In the genomic region with DNA sequence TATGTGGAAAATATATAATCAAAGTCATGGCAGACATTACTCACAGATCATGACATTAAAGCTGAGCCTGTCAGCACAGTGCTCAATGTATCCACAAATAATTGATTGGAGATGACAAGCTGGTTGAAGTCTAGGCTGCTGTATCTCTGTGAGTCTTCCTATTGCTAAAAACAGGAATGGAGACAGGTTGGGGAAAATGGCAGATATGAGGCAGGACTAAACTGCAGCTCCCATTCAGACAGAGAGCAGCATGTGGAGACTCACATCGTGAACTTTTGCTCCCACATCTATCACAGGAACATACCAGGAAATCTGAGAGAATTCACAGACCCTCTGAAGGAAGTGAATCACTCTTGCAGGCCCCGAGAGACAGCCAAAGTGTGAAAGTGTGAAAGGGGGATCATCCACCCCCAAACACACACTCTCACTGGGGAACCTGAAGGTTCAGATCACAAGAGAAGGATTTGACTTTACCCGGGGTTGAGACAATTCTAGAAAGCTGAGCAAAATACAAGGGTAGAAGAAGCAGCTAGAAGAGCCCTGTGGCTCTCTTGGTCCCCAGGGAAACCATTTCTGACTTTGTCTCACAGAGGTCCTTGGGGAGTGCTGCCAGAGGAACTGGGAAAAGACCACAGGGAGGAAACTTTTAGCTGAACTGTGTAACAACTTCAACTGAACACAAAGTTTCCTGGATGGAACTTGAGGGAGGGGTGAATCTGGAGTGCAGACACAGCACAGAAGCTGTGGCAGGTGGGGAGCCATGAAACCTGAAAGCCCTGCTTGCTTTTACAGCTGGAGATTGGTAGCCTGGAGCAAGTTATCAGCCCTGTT, we compare ENCODE assay signal across 8 cellular contexts.
DNase-seq lines count a peak whose midpoint lies in the region; ATAC-seq, FAIRE-seq and TF ChIP-seq lines count a peak whose summit lies in the region.

No MANE protein-coding gene starts in this region.

- intact Hi-C loops in HepG2 (cut with micrococcal nuclease; ENCODE audit: unreplicated experiment): no loop called here

- no TSS peak for BruUV-seq in HepG2 (replicated peaks; lab: Mats Ljungman, UMichigan)

- in situ Hi-C loops in HepG2 (cut with HindIII; ENCODE audit: extremely low pct_ligation_motif_present, low pct_unique_long_range_greater_than_20kb): no loop called here

- POLR2A ChIA-PET in HepG2 (lab: Yijun Ruan, JAX): no interaction called here

- H3K4me2 ChIP-seq in HepG2 (ENCODE audit: low read depth, low read length): no peak overlapping the region

- H3K4me3 ChIP-seq in choroid plexus epithelial cell (ENCODE audit: low read depth, low read length) (no peak overlapping the region), HepG2 (replicated peaks in 1 of 3; ENCODE audit: insufficient read depth in 1 of 3, low read depth in 2 of 3, low read length in 3 of 3) (no peak overlapping the region)

- CTCF ChIA-PET in HepG2 (lab: Yijun Ruan, JAX; ENCODE audit: low intra/inter-chr PET ratio, low total read pairs): no interaction called here

- no peaks in the 10 kb centered on the region for H3K36me3 ChIP-seq in HepG2 (replicated peaks in 1 of 2; ENCODE audit: control insufficient read depth in 1 of 2, insufficient read depth in 2 of 2, low read length in 2 of 2)

- peak; percentile 94 for FAIRE-seq in GM12891 (lab: Jason Lieb, UNC)
- FAIRE-seq in H54 (lab: Jason Lieb, UNC): no peak
- no peak for FAIRE-seq in HepG2 (lab: Jason Lieb, UNC)

- H3K27me3 ChIP-seq in HepG2 (ENCODE audit: control insufficient read depth in 1 of 2, insufficient read depth in 2 of 2, low read length in 2 of 2): no peaks in the 10 kb centered on the region

- 0% methylated on average over 3 of the region's 3 CpGs for WGBS in HepG2 (ENCODE audit: low lambda C conversion rate)

- DNase-seq in GM12891 (ENCODE audit: insufficient read length, low spot score) (no peak), choroid plexus epithelial cell (ENCODE audit: low read depth) (peak; percentile 17), NCI-H2171 treated with DMSO at 0.1 percent for 48 hours (lab: John Stamatoyannopoulos, UW) (no peak), H54 (ENCODE audit: insufficient read length, low spot score) (no peak), cortex of kidney (lab: John Stamatoyannopoulos, UW) (no peak), HepG2 (ENCODE audit: low spot score) (no peak)

- H3K9me3 ChIP-seq in HepG2 (ENCODE audit: low read length): no peaks in the 10 kb centered on the region

- no peaks in the 10 kb centered on the region for H4K20me1 ChIP-seq in HepG2 (ENCODE audit: insufficient read depth, low read length)

- ATAC-seq in GM19438 (IDR thresholded peaks at IDR 0.05; ENCODE audit: low read depth, unreplicated experiment) (peak; percentile 49), HG03060 (IDR thresholded peaks at IDR 0.05; ENCODE audit: low read depth, unreplicated experiment) (peak; percentile 29), HepG2 (no peak)

- H3K79me2 ChIP-seq in HepG2 (ENCODE audit: insufficient read depth, low read length): no peaks in the 10 kb centered on the region

- TF ChIP-seq CTCF in choroid plexus epithelial cell (conservative IDR thresholded peaks at IDR 0.05; ENCODE audit: low read depth, low read length) (no peak), HepG2 (CRISPR knock-in tag; IDR thresholded peaks at IDR 0.05) (no peak)

- H2AFZ ChIP-seq in HepG2 (ENCODE audit: low read length): no peak overlapping the region

- TF ChIP-seq POLR2A in GM12891 (IDR thresholded peaks at IDR 0.05; ENCODE audit: low read depth, low read length) (peak; percentile 47; the same call in 1 of the 2 replicates), H54 (IDR thresholded peaks at IDR 0.05; ENCODE audit: low read depth, low read length) (no peak), HepG2 (IDR thresholded peaks at IDR 0.05; ENCODE audit: insufficient read depth in 1 of 2, low read depth in 2 of 2, low read length in 2 of 2) (no peak)

- no peaks in the 10 kb centered on the region for H3K4me1 ChIP-seq in HepG2 (ENCODE audit: insufficient read depth, low read length)

- no peak for TF ChIP-seq EP300 in HepG2 (IDR thresholded peaks at IDR 0.05; ENCODE audit: low read depth in 2 of 2, low read length in 2 of 2)
- no peak for TF ChIP-seq EP300 in HepG2 (CRISPR knock-in tag; IDR thresholded peaks at IDR 0.05; ENCODE audit: borderline replicate concordance)

- H3K9ac ChIP-seq in HepG2 (ENCODE audit: insufficient read depth, low read depth, low read length): no peak overlapping the region

- TF ChIP-seq RAD21 in HepG2 (CRISPR knock-in tag; IDR thresholded peaks at IDR 0.05): no peak

- H3K27ac ChIP-seq in HepG2 (ENCODE audit: extremely low read length, insufficient read depth, low read length): no peak overlapping the region

TF ChIP-seq in GM12891, 5 proteins besides CTCF, POLR2A, EP300 and RAD21:
- TF ChIP-seq TAF1 (IDR thresholded peaks at IDR 0.05; ENCODE audit: low read depth, low read length) (peak; percentile 57; the same call in 1 of the 2 replicates), PAX5 (IDR thresholded peaks at IDR 0.05; ENCODE audit: insufficient read depth, low read length, severe bottlenecking) (no peak), POU2F2 (IDR thresholded peaks at IDR 0.05; ENCODE audit: low read depth, low read length) (0 out of 2 replicates have a peak, but pooled peaks have one; percentile 47), SPI1 (IDR thresholded peaks at IDR 0.05; ENCODE audit: low read depth, low read length) (peak; percentile 71), POLR2AphosphoS5 (IDR thresholded peaks at IDR 0.05; ENCODE audit: low read depth, low read length) (peak; percentile 64)

TF ChIP-seq in HepG2, 621 proteins besides CTCF, POLR2A, EP300 and RAD21:
- TF ChIP-seq ZNF124 (CRISPR knock-in tag; IDR thresholded peaks at IDR 0.05): no peak
- TF ChIP-seq TBP (CRISPR knock-in tag; IDR thresholded peaks at IDR 0.05): no peak
- TF ChIP-seq NFYC (CRISPR knock-in tag; IDR thresholded peaks at IDR 0.05): no peak
- no peak for TF ChIP-seq KDM3A (CRISPR knock-in tag; IDR thresholded peaks at IDR 0.05; ENCODE audit: low read depth)
- TF ChIP-seq ZNF639 (CRISPR knock-in tag; conservative IDR thresholded peaks at IDR 0.05): no peak
- no peak for TF ChIP-seq ZBTB10 (CRISPR knock-in tag; IDR thresholded peaks at IDR 0.05; ENCODE audit: borderline replicate concordance)
- TF ChIP-seq ELF1 (CRISPR knock-in tag; IDR thresholded peaks at IDR 0.05): no peak
- TF ChIP-seq ZNF558 (CRISPR knock-in tag; IDR thresholded peaks at IDR 0.05; ENCODE audit: borderline replicate concordance): no peak
TF ChIP-seq in HepG2: peak in this region for 0.
